21 cellular contexts compared by ENCODE assay signal in the genomic region with DNA sequence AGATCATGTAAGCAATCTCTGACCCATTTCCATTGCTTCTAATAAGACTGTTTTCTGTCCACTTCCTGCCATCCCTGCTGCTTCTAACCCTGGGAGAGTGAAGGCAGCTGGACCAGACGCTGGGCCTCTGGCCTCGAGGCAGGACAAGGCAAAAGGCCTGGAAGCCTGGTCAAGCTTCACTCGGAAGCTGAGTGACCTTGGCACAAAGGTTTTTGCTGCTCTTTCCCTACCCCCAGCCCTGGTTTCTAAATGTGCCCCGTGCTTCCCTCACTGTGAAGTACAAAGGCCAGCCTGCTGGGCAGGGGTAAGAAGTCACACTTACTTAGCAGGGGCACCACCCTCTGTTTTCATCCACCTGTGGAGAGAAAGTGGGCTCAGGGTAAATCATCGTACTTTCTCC.
DNase-seq lines count a peak whose midpoint lies in the region; ATAC-seq and TF ChIP-seq lines count a peak whose summit lies in the region.
"Had no signal": no experiment of that assay in that cellular context is flagged by ENCODE, and none has a peak within 500 bp of the region (broad histone marks: within the 10 kb centered on the region; RNA-seq: fewer than 3 reads in every experiment).

No MANE protein-coding gene starts in this region.

- POLR2A ChIA-PET in HEK293 (lab: Yijun Ruan, JAX) = no interaction called here

- no peak overlapping the region for H3K4me3 Mint-ChIP-seq in nephron
- H3K4me3 Mint-ChIP-seq: CD14-positive monocyte had no signal

- intact Hi-C loops in esophagus muscularis mucosa (cut with DNase I) (no loop called here), stomach (cut with DNase I; ENCODE audit: low total_unique reads) (no loop called here)

- WGBS in esophagus muscularis mucosa = 52% methylated on average over 3 of the region's 5 CpGs
- WGBS in stomach, 5 donors = 45 to 76% (median 57%) methylated on average over 3 to 5 of the region's 5 CpGs

- no peaks in the 10 kb centered on the region for H3K27me3 Mint-ChIP-seq in nephron (ENCODE audit: low read depth)

- CTCF ChIA-PET in HEK293 (lab: Yijun Ruan, JAX) = interaction anchor here (3.8 kb wide), 1 partner anchor 17 kb away, joined by 19 read pairs; no protein-coding TSS in a partner anchor

- DNase-seq in esophagus muscularis mucosa (ENCODE audit: extremely low spot score) (no peak), stomach (no peak), SIG-M5 (lab: John Stamatoyannopoulos, UW) (no peak)
- DNase-seq: ACHN; AML-193; COR-L47; GF-D8; GOT3; MV-4-11; NCI-H1417 treated with DMSO at 0.1 percent for 48 hours; NCI-H2029; NCI-H2171 treated with DMSO at 0.1 percent for 48 hours; NCI-H446 treated with DMSO at 0.1 percent for 48 hours; NK-92 treated with Interleukin-12 subunit alpha and Interleukin-12 subunit beta, amount 100 ng/mL, for 24 hours; OCI-M1 had no signal

- H3K27ac ChIP-seq in HEK293 (ENCODE audit: extremely low read depth, low read depth, low read length) = no peak overlapping the region
- peak overlapping the region; percentile 52 to 82 (median 82) for H3K27ac ChIP-seq in esophagus muscularis mucosa (replicated peaks in 1 of 4)
- peak overlapping the region in 3 of 5 donors; percentile 1 to 43 (median 26) for H3K27ac ChIP-seq in stomach

- H3K27ac Mint-ChIP-seq in nephron = peak overlapping the region in 2 of 3 experiments; percentile 8 to 34
- H3K27ac Mint-ChIP-seq: CD14-positive monocyte had no signal

- H3K36me3 Mint-ChIP-seq in nephron (ENCODE audit: low read depth) = peaks cover 57% of the 10 kb centered on the region

- TF ChIP-seq EP300 in esophagus muscularis mucosa (IDR thresholded peaks at IDR 0.05) = no peak
- no peak for TF ChIP-seq EP300 in stomach (IDR thresholded peaks at IDR 0.05)

- TF ChIP-seq CTCF in HEK293 (tag by site-specific recombination; IDR thresholded peaks at IDR 0.05) (no peak), esophagus muscularis mucosa (IDR thresholded peaks at IDR 0.05) (no peak), nephron (IDR thresholded peaks at IDR 0.05; ENCODE audit: unreplicated experiment in 3 of 3) (no peak), stomach (IDR thresholded peaks at IDR 0.05) (no peak)

- H3K27me3 ChIP-seq in esophagus muscularis mucosa (no peaks in the 10 kb centered on the region), stomach (no peaks in the 10 kb centered on the region)

- no peaks in the 10 kb centered on the region for H3K4me1 ChIP-seq in HEK293 (ENCODE audit: control insufficient read depth, insufficient read depth, low read length)
- H3K4me1 ChIP-seq in esophagus muscularis mucosa = peaks cover 51 to 94% (median 78%) of the 10 kb centered on the region in 4 donors
- peaks cover 11 to 52% (median 33%) of the 10 kb centered on the region in 4 donors for H3K4me1 ChIP-seq in stomach

- H3K36me3 ChIP-seq in HEK293 (ENCODE audit: control insufficient read depth in 2 of 2, insufficient read depth in 1 of 2, low read length in 2 of 2) (peaks cover 0 to 28% of the 10 kb centered on the region in 2 experiments; a peak in 1 of 3 replicates), esophagus muscularis mucosa (peaks cover 70 to 95% (median 92%) of the 10 kb centered on the region in 4 donors), stomach (peaks cover 67 to 94% (median 87%) of the 10 kb centered on the region in 4 donors)

- no peaks in the 10 kb centered on the region for H3K9me3 Mint-ChIP-seq in nephron

- H3K4me1 Mint-ChIP-seq in nephron = peaks cover 33% of the 10 kb centered on the region

- H3K9me3 ChIP-seq in HEK293 (ENCODE audit: control insufficient read depth, insufficient read depth, low read depth, low read length) = no peaks in the 10 kb centered on the region
- H3K9me3 ChIP-seq in esophagus muscularis mucosa = no peaks in the 10 kb centered on the region
- no peaks in the 10 kb centered on the region for H3K9me3 ChIP-seq in stomach

- TF ChIP-seq POLR2A in esophagus muscularis mucosa (IDR thresholded peaks at IDR 0.05; ENCODE audit: low read depth) = no peak
- TF ChIP-seq POLR2A in stomach (IDR thresholded peaks at IDR 0.05) = no peak

- no peak for ATAC-seq in HG02759 (IDR thresholded peaks at IDR 0.05; ENCODE audit: unreplicated experiment)
- no peak for ATAC-seq in HG03520 (IDR thresholded peaks at IDR 0.05; ENCODE audit: unreplicated experiment)
- ATAC-seq: K562 had no signal

- H3K4me3 ChIP-seq in HEK293 (ENCODE audit: low read depth, low read length) = no peak overlapping the region
- no peak overlapping the region for H3K4me3 ChIP-seq in esophagus muscularis mucosa
- no peak overlapping the region for H3K4me3 ChIP-seq in stomach
- H3K4me3 ChIP-seq: K562 had no signal

TF ChIP-seq in HEK293, 187 proteins besides CTCF, POLR2A, EP300 and RAD21:
- TF ChIP-seq ZIC2 (tag by site-specific recombination; IDR thresholded peaks at IDR 0.05) (peak; percentile 61), ZNF621 (tag by site-specific recombination; IDR thresholded peaks at IDR 0.05) (no peak)
TF ChIP-seq in HEK293: peak in this region for 1.
